ENCODE assay signal across 1 cellular context in genomic region chr6:2103644-2104523, GRCh38.
TF ChIP-seq lines count a peak whose summit lies in the region.

No MANE protein-coding gene starts in this region.

TF ChIP-seq in HepG2, 621 proteins besides CTCF, POLR2A, EP300 and RAD21 (continued from another document):
- TF ChIP-seq FOSL1 (CRISPR knock-in tag; IDR thresholded peaks at IDR 0.05; ENCODE audit: borderline replicate concordance): no peak
- no peak for TF ChIP-seq ZHX1 (CRISPR knock-in tag; IDR thresholded peaks at IDR 0.05; ENCODE audit: low read depth)
- peak; percentile 75 for TF ChIP-seq ARID3A (IDR thresholded peaks at IDR 0.05; ENCODE audit: low read depth, low read length)
- TF ChIP-seq ONECUT2 (CRISPR knock-in tag; IDR thresholded peaks at IDR 0.05): no peak
- no peak for TF ChIP-seq CAMTA2 (CRISPR knock-in tag; IDR thresholded peaks at IDR 0.05; ENCODE audit: borderline replicate concordance)
- no peak for TF ChIP-seq ZFX (CRISPR knock-in tag; IDR thresholded peaks at IDR 0.05; ENCODE audit: low read depth)
- peak; percentile 78 for TF ChIP-seq STAG1 (CRISPR knock-in tag; IDR thresholded peaks at IDR 0.05)
- peak; percentile 26; the same call in 1 of the 2 replicates for TF ChIP-seq ZNF7 (CRISPR knock-in tag; IDR thresholded peaks at IDR 0.05)
